In genomic region chr1:95047624-95048023, GRCh38 we compare ENCODE assay signal across 4 cellular contexts.
TF ChIP-seq lines count a peak whose summit lies in the region.

No MANE protein-coding gene starts in this region.

TF ChIP-seq in HEK293, 187 proteins besides CTCF, POLR2A, EP300 and RAD21:
- peak; percentile 90 for TF ChIP-seq ZNF121 (tag by site-specific recombination; IDR thresholded peaks at IDR 0.05)
TF ChIP-seq in HEK293: peak in this region for 1; not testable (repeated sequence) for 186.

TF ChIP-seq in WTC11, 78 proteins besides CTCF, POLR2A, EP300 and RAD21:
- TF ChIP-seq ZNF121 (CRISPR knock-in tag; IDR thresholded peaks at IDR 0.05) = 0 out of 2 replicates have a peak, but pooled peaks have one; percentile 3

TF ChIP-seq in K562, 482 proteins besides CTCF, POLR2A, EP300 and RAD21:
- TF ChIP-seq BCOR (IDR thresholded peaks at IDR 0.05) = peak; percentile 52; the same call in 1 of the 2 replicates
- peak; percentile 64 for TF ChIP-seq ZNF121 (CRISPR knock-in tag; conservative IDR thresholded peaks at IDR 0.05)

TF ChIP-seq in HepG2, 621 proteins besides CTCF, POLR2A, EP300 and RAD21:
- TF ChIP-seq ZNF121 (CRISPR knock-in tag; IDR thresholded peaks at IDR 0.05) = peak; percentile 80
